Comparison of ENCODE assay signal across 1 cellular context in the genomic region with DNA sequence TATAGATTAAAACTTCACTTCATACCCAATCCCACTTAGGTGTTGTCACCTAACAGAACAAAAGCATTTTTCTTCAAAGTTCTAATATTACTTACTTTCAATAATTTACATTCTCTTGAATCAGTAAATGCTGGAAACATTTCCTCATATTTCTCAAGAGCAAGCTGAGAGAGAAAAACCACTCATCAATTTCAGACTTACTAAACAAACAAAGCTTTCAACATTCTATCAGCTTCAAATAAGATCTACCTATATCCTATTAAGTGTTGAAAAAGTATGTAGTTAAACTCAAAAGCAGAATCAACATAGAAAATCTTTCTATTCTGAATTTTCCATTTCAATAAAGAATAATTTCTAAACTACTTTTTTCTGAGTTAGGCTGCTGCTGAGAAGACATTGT.
TF ChIP-seq lines count a peak whose summit lies in the region.

No MANE protein-coding gene starts in this region.

TF ChIP-seq in A549, 52 proteins besides CTCF, POLR2A, EP300 and RAD21 (continued from another document):
- TF ChIP-seq MAZ (IDR thresholded peaks at IDR 0.05; ENCODE audit: borderline replicate concordance, low read depth, low read length) (no peak), HOXB13 (CRISPR knock-in tag; IDR thresholded peaks at IDR 0.05; ENCODE audit: low read depth) (no peak), CHD2 (IDR thresholded peaks at IDR 0.05; ENCODE audit: low read length, partially characterized antibody) (no peak), PHF8 (IDR thresholded peaks at IDR 0.05; ENCODE audit: borderline replicate concordance, low read depth) (no peak), RCOR1 (IDR thresholded peaks at IDR 0.05; ENCODE audit: low read depth, low read length) (no peak), EHMT2 (IDR thresholded peaks at IDR 0.05; ENCODE audit: low read depth) (no peak), NPAS2 (CRISPR knock-in tag; IDR thresholded peaks at IDR 0.05; ENCODE audit: borderline replicate concordance) (no peak)
